In genomic region chr14:37082431-37082830, GRCh38 we compare ENCODE assay signal across 32 cellular contexts.
"Had no signal": no experiment of that assay in that cellular context is flagged by ENCODE, and none has a peak within 500 bp of the region (broad histone marks: within the 10 kb centered on the region; RNA-seq: fewer than 3 reads in every experiment).

No MANE protein-coding gene starts in this region.

- H3K4me3 Mint-ChIP-seq: activated CD4-positive, alpha-beta memory T cell treated with anti-CD3 and anti-CD28 coated beads, Interleukin-2, amount 10 ng/mL, durations not matched to agents 7 days and 5 days; activated naive CD8-positive, alpha-beta T cell treated with anti-CD3 and anti-CD28 coated beads for 36 hours; activated T-cell treated with anti-CD3 and anti-CD28 coated beads, Interleukin-2, amount 50 U/mL, for 72 hours; activated T-helper 17 cell treated with anti-CD3 and anti-CD28 coated beads, Interleukin-2, amount 50 U/mL, for 72 hours had no signal

- H3K27ac Mint-ChIP-seq: activated CD4-positive, alpha-beta memory T cell treated with anti-CD3 and anti-CD28 coated beads, Interleukin-2, amount 10 ng/mL, durations not matched to agents 7 days and 5 days; activated naive CD8-positive, alpha-beta T cell treated with anti-CD3 and anti-CD28 coated beads for 36 hours; activated T-cell treated with anti-CD3 and anti-CD28 coated beads, Interleukin-2, amount 50 U/mL, for 72 hours; activated T-helper 17 cell treated with anti-CD3 and anti-CD28 coated beads, Interleukin-2, amount 50 U/mL, for 72 hours had no signal

- H3K27me3 Mint-ChIP-seq: activated CD4-positive, alpha-beta memory T cell treated with anti-CD3 and anti-CD28 coated beads, Interleukin-2, amount 10 ng/mL, durations not matched to agents 7 days and 5 days; activated naive CD8-positive, alpha-beta T cell treated with anti-CD3 and anti-CD28 coated beads for 36 hours; activated T-helper 17 cell treated with anti-CD3 and anti-CD28 coated beads, Interleukin-2, amount 50 U/mL, for 72 hours had no signal

- H3K27ac ChIP-seq: brain microvascular endothelial cell, RWPE1, WERI-Rb-1 had no signal

- H3K36me3 ChIP-seq: brain microvascular endothelial cell, MG63, WERI-Rb-1 had no signal

- ATAC-seq: activated T-cell treated with anti-CD3 and anti-CD28 coated beads, Interleukin-2, amount 50 U/mL, for 72 hours; activated T-helper 17 cell treated with anti-CD3 and anti-CD28 coated beads, Interleukin-2, amount 50 U/mL, for 72 hours had no signal

- H3K9me3 Mint-ChIP-seq: activated naive CD8-positive, alpha-beta T cell treated with anti-CD3 and anti-CD28 coated beads for 36 hours had no signal

- H3K27me3 ChIP-seq: brain microvascular endothelial cell, MG63 had no signal

- H3K36me3 Mint-ChIP-seq: activated naive CD8-positive, alpha-beta T cell treated with anti-CD3 and anti-CD28 coated beads for 36 hours had no signal

- H3K9me3 ChIP-seq: MG63 had no signal

- DNase-seq: activated CD4-positive, alpha-beta memory T cell treated with anti-CD3 and anti-CD28 coated beads, Interleukin-2, amount 10 ng/mL, durations not matched to agents 7 days and 5 days; activated CD4-positive, alpha-beta T cell treated with anti-CD3 and anti-CD28 coated beads for 1 hour; activated CD4-positive, alpha-beta T cell treated with anti-CD3 and anti-CD28 coated beads for 48 hours; activated CD4-positive, CD25-positive, alpha-beta regulatory T cell; activated effector memory CD4-positive, alpha-beta T cell treated with anti-CD3 and anti-CD28 coated beads, Interleukin-2, amount 50 U/mL, for 16 hours; activated naive CD4-positive, alpha-beta T cell; activated naive CD4-positive, alpha-beta T cell treated with anti-CD3 and anti-CD28 coated beads, Interleukin-2, amount 50 U/mL, for 16 hours; activated naive CD8-positive, alpha-beta T cell treated with anti-CD3 and anti-CD28 coated beads for 36 hours; activated T-cell treated with anti-CD3 and anti-CD28 coated beads, Interleukin-2, amount 50 U/mL, for 1 hour; activated T-cell treated with anti-CD3 and anti-CD28 coated beads, Interleukin-2, amount 50 U/mL, for 72 hours; amniotic stem cell; aorta; brain microvascular endothelial cell; Karpas-422; KBM-7; MG63; NCI-H1048; NCI-H1105 treated with DMSO at 0.1 percent for 48 hours; NCI-H1436; NCI-H1694 treated with DMSO at 0.1 percent for 48 hours; NCI-H2029; NCI-H345; NCI-H524 treated with DMSO at 0.1 percent for 48 hours; Right ventricle myocardium superior; SW 1271; T-helper 1 cell; T-helper 2 cell; T-helper 9 cell; WERI-Rb-1 had no signal

- H3K4me1 Mint-ChIP-seq: activated CD4-positive, alpha-beta memory T cell treated with anti-CD3 and anti-CD28 coated beads, Interleukin-2, amount 10 ng/mL, durations not matched to agents 7 days and 5 days; activated naive CD8-positive, alpha-beta T cell treated with anti-CD3 and anti-CD28 coated beads for 36 hours; activated T-helper 17 cell treated with anti-CD3 and anti-CD28 coated beads, Interleukin-2, amount 50 U/mL, for 72 hours had no signal

- FAIRE-seq: RCC 7860 had no signal

- H3K4me3 ChIP-seq: MG63 had no signal
